ENCODE assay signal across 23 cellular contexts in the genomic region with DNA sequence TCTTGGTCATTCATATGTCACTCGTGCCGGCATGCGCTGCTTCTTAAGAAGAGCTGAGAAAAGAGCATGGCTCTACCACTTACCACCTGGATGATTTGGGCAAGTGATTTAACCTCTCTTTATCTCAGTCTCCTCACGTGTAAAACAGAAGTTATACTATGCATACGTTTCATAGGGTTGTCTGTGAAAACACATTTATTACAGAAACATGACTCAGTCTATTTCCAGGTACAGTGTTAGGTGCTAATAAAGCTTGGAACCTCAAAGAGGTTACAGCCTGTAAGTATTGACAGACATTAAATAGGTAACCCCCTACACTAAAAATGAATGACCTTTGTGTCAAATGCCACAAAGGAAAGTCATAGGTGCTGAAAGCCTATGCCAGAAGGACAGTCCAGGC.
"Had no signal": no experiment of that assay in that cellular context is flagged by ENCODE, and none has a peak within 500 bp of the region (broad histone marks: within the 10 kb centered on the region; RNA-seq: fewer than 3 reads in every experiment).

No MANE protein-coding gene starts in this region.

- H3K4me3 Mint-ChIP-seq: mesothelial cell of epicardium; naive B cell; natural killer cell treated with Interleukin-12 subunit alpha and Interleukin-12 subunit beta and Interleukin-15 and Interleukin-18, amount 100 ng/mL, for 72 hours; stimulated activated effector memory CD8-positive, alpha-beta T cell treated with anti-CD3 and anti-CD28 coated beads, Interleukin-12 subunit alpha, Interleukin-12 subunit beta, amount 100 ng/mL, for 72 hours; type B pancreatic cell had no signal

- H3K9me3 Mint-ChIP-seq: mesothelial cell of epicardium; naive B cell; natural killer cell treated with Interleukin-12 subunit alpha and Interleukin-12 subunit beta and Interleukin-15 and Interleukin-18, amount 100 ng/mL, for 72 hours; stimulated activated effector memory CD8-positive, alpha-beta T cell treated with anti-CD3 and anti-CD28 coated beads, Interleukin-12 subunit alpha, Interleukin-12 subunit beta, amount 100 ng/mL, for 72 hours; type B pancreatic cell had no signal

- H3K27me3 Mint-ChIP-seq: naive B cell; natural killer cell treated with Interleukin-12 subunit alpha and Interleukin-12 subunit beta and Interleukin-15 and Interleukin-18, amount 100 ng/mL, for 72 hours; type B pancreatic cell had no signal

- H3K36me3 Mint-ChIP-seq: mesothelial cell of epicardium; natural killer cell treated with Interleukin-12 subunit alpha and Interleukin-12 subunit beta and Interleukin-15 and Interleukin-18, amount 100 ng/mL, for 72 hours; stimulated activated effector memory CD8-positive, alpha-beta T cell treated with anti-CD3 and anti-CD28 coated beads, Interleukin-12 subunit alpha, Interleukin-12 subunit beta, amount 100 ng/mL, for 72 hours had no signal

- DNase-seq: dermis blood vessel endothelial cell; effector memory CD4-positive, alpha-beta T cell; foreskin keratinocyte; heart left ventricle; kidney; mesenchymal stem cell; mucosa of descending colon; naive B cell; nucleus accumbens; psoas muscle; right cardiac atrium; sigmoid colon; stimulated activated CD4-positive, alpha-beta T cell treated with anti-CD3 and anti-CD28 coated beads, Interleukin-2, amount 100 ng/mL, for 24 hours; stimulated activated CD4-positive, alpha-beta T cell treated with anti-CD3 and anti-CD28 coated beads, Interleukin-4, amount 100 ng/mL, for 24 hours; stimulated activated naive CD4-positive, alpha-beta T cell treated with Interleukin-2 at 50 U/mL for 16 hours; stomach; thyroid gland had no signal

- ATAC-seq: foreskin keratinocyte; gastroesophageal sphincter; heart left ventricle; left lobe of liver; mucosa of descending colon; natural killer cell treated with Interleukin-12 subunit alpha and Interleukin-12 subunit beta and Interleukin-15 and Interleukin-18, amount 100 ng/mL, for 72 hours; psoas muscle; right cardiac atrium; stimulated activated effector memory CD8-positive, alpha-beta T cell treated with anti-CD3 and anti-CD28 coated beads, Interleukin-12 subunit alpha, Interleukin-12 subunit beta, amount 100 ng/mL, for 72 hours had no signal

- H3K27ac Mint-ChIP-seq: mesothelial cell of epicardium; natural killer cell treated with Interleukin-12 subunit alpha and Interleukin-12 subunit beta and Interleukin-15 and Interleukin-18, amount 100 ng/mL, for 72 hours; stimulated activated effector memory CD8-positive, alpha-beta T cell treated with anti-CD3 and anti-CD28 coated beads, Interleukin-12 subunit alpha, Interleukin-12 subunit beta, amount 100 ng/mL, for 72 hours; type B pancreatic cell had no signal
